Comparison of ENCODE assay signal across 1 cellular context in genomic region chr6:30963641-30964040, GRCh38.
TF ChIP-seq lines count a peak whose summit lies in the region.

No MANE protein-coding gene starts in this region.

TF ChIP-seq in HepG2, 621 proteins besides CTCF, POLR2A, EP300 and RAD21:
- no peak for TF ChIP-seq E2F1 (CRISPR knock-in tag; IDR thresholded peaks at IDR 0.05)
- TF ChIP-seq ZNF782 (CRISPR knock-in tag; IDR thresholded peaks at IDR 0.05; ENCODE audit: borderline replicate concordance) = no peak
- TF ChIP-seq MAFK (conservative IDR thresholded peaks at IDR 0.05 in 1 of 2, IDR thresholded peaks at IDR 0.05 in 1 of 2; ENCODE audit: low read length in 2 of 2) = peak; percentile 46 to 50; a peak in 3 of 4 replicates
- TF ChIP-seq BORCS8-MEF2B (CRISPR knock-in tag; IDR thresholded peaks at IDR 0.05) = no peak
- no peak for TF ChIP-seq SRY (CRISPR knock-in tag; IDR thresholded peaks at IDR 0.05)
- TF ChIP-seq FOXA1 (IDR thresholded peaks at IDR 0.05) = no peak
- TF ChIP-seq FOXA1 (CRISPR knock-in tag; IDR thresholded peaks at IDR 0.05) = no peak
- no peak for TF ChIP-seq ZNF572 (CRISPR knock-in tag; IDR thresholded peaks at IDR 0.05)
- TF ChIP-seq ZNF589 (CRISPR knock-in tag; conservative IDR thresholded peaks at IDR 0.05) = no peak
- no peak for TF ChIP-seq MXI1 (IDR thresholded peaks at IDR 0.05; ENCODE audit: borderline replicate concordance, low read depth, low read length)
- TF ChIP-seq FOSL2 (CRISPR knock-in tag; IDR thresholded peaks at IDR 0.05) = peak; percentile 73
- peak; percentile 62 for TF ChIP-seq MAFF (IDR thresholded peaks at IDR 0.05; ENCODE audit: low read depth, low read length)
- no peak for TF ChIP-seq ATF1 (CRISPR knock-in tag; IDR thresholded peaks at IDR 0.05)
- no peak for TF ChIP-seq ZNF777 (CRISPR knock-in tag; IDR thresholded peaks at IDR 0.05)
- TF ChIP-seq MEIS2 (CRISPR knock-in tag; IDR thresholded peaks at IDR 0.05) = no peak
